In the genomic region with DNA sequence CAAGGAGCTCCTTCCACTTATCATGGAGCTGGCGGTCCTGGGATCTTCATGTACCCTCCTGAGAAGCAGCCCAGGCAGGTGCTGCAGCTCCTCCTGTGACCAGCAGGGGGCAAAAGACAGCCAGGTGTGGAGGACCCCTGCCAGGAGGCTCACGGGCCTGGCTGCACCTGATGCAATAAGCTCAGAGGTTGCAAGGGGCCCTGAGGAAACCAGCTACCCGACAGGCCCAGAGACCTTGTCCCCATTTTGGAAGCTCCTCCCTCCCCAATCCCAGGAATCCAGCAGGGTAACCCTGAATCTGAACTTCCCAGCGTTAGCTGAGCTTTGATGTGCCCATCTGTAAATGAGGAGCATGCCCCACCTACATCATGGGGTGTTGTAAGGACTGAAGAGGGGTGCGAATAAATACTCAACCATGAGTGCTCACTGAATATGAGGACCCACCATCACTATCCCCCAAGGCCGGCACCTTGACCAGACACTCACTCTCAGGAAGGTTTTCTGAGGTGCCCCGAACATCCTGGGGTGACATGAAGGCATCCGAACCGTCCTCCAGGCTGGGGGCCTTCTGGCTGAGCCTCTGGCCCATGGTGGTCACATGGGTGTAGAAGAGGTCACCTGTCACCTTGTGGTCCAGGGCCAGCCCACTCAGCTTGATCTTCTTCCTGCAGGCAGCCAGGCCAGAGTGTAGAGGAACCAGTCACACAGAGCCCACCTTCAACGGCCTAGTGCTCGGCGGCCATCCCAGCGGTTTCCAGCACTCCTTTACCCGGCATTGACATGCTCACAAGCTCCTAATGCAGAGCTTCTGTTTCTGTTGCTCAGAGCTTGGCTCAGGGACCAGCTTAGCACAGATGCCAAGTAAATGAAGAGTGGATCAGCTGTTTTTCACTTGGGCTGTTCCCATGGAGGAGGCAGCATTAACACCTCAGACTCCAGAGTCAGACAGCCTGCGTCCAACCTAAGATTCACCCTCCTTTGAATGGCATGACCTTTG, we compare ENCODE assay signal across 1 cellular context.
TF ChIP-seq lines count a peak whose summit lies in the region.

No MANE protein-coding gene starts in this region.

TF ChIP-seq in HepG2, 621 proteins besides CTCF, POLR2A, EP300 and RAD21 (continued from another document and continues in another):
- TF ChIP-seq ZNF350 (CRISPR knock-in tag; IDR thresholded peaks at IDR 0.05; ENCODE audit: borderline replicate concordance, low read depth) (peak; percentile 80; the same call in 1 of the 2 replicates), CHCHD3 (CRISPR knock-in tag; IDR thresholded peaks at IDR 0.05) (no peak), RAD51 (IDR thresholded peaks at IDR 0.05; ENCODE audit: borderline replicate concordance) (no peak), NCOR1 (IDR thresholded peaks at IDR 0.05; ENCODE audit: borderline replicate concordance, low read length) (no peak), JUND (CRISPR knock-in tag; IDR thresholded peaks at IDR 0.05) (no peak), ZNF180 (CRISPR knock-in tag; IDR thresholded peaks at IDR 0.05; ENCODE audit: borderline replicate concordance, low read depth) (no peak), ZNF33B (CRISPR knock-in tag; IDR thresholded peaks at IDR 0.05) (no peak), NFATC3 (CRISPR knock-in tag; IDR thresholded peaks at IDR 0.05) (no peak), CEBPG (CRISPR knock-in tag; IDR thresholded peaks at IDR 0.05) (peak; percentile 100), ZFP90 (CRISPR knock-in tag; IDR thresholded peaks at IDR 0.05; ENCODE audit: borderline replicate concordance) (no peak), SMAD9 (CRISPR knock-in tag; IDR thresholded peaks at IDR 0.05) (no peak), ZNF703 (CRISPR knock-in tag; IDR thresholded peaks at IDR 0.05; ENCODE audit: borderline replicate concordance) (no peak), POGZ (CRISPR knock-in tag; IDR thresholded peaks at IDR 0.05) (no peak), NR2F6 (IDR thresholded peaks at IDR 0.05) (no peak), NR2F6 (CRISPR knock-in tag; IDR thresholded peaks at IDR 0.05) (peak; percentile 32; the same call in 1 of the 2 replicates), KAT2B (IDR thresholded peaks at IDR 0.05; ENCODE audit: borderline replicate concordance, low read depth, low read length) (no peak), ZNF577 (CRISPR knock-in tag; IDR thresholded peaks at IDR 0.05; ENCODE audit: borderline replicate concordance, low read depth) (no peak), HNF4A (CRISPR knock-in tag; IDR thresholded peaks at IDR 0.05) (peak; percentile 71), RFX3 (CRISPR knock-in tag; IDR thresholded peaks at IDR 0.05) (no peak), ZNF772 (CRISPR knock-in tag; IDR thresholded peaks at IDR 0.05) (peak; percentile 3; the same call in 1 of the 2 replicates), SKI (IDR thresholded peaks at IDR 0.05; ENCODE audit: partially characterized antibody) (no peak), SAFB2 (CRISPR knock-in tag; IDR thresholded peaks at IDR 0.05; ENCODE audit: borderline replicate concordance, low read depth) (no peak), PCBP1 (IDR thresholded peaks at IDR 0.05; ENCODE audit: borderline replicate concordance, low read depth, low read length) (no peak), ZNF33A (CRISPR knock-in tag; IDR thresholded peaks at IDR 0.05; ENCODE audit: borderline replicate concordance) (no peak), YY1 (IDR thresholded peaks at IDR 0.05; ENCODE audit: insufficient read depth, insufficient replicate concordance, low read depth, low read length) (peak; percentile 52), ZNF572 (CRISPR knock-in tag; IDR thresholded peaks at IDR 0.05) (no peak), ZNF224 (CRISPR knock-in tag; IDR thresholded peaks at IDR 0.05) (no peak), ZBTB43 (CRISPR knock-in tag; conservative IDR thresholded peaks at IDR 0.05) (no peak), GMEB2 (CRISPR knock-in tag; IDR thresholded peaks at IDR 0.05; ENCODE audit: low read depth) (no peak), SOX5 (CRISPR knock-in tag; IDR thresholded peaks at IDR 0.05; ENCODE audit: borderline replicate concordance) (peak; percentile 55), NFIB (CRISPR knock-in tag; IDR thresholded peaks at IDR 0.05; ENCODE audit: borderline replicate concordance) (no peak), REST (IDR thresholded peaks at IDR 0.05; ENCODE audit: borderline replicate concordance in 1 of 2, low read depth in 1 of 2, low read length in 2 of 2) (no peak), ZSCAN9 (CRISPR knock-in tag; IDR thresholded peaks at IDR 0.05; ENCODE audit: borderline replicate concordance) (peak; percentile 71; the same call in 1 of the 2 replicates), NR0B2 (CRISPR knock-in tag; IDR thresholded peaks at IDR 0.05) (no peak), ZNF83 (CRISPR knock-in tag; IDR thresholded peaks at IDR 0.05; ENCODE audit: borderline replicate concordance) (no peak), KLF6 (CRISPR knock-in tag; IDR thresholded peaks at IDR 0.05) (peak; percentile 85; the same call in 1 of the 2 replicates), ZMYM3 (CRISPR knock-in tag; IDR thresholded peaks at IDR 0.05) (no peak), ZNF143 (CRISPR knock-in tag; IDR thresholded peaks at IDR 0.05) (peak; percentile 70), ZNF550 (CRISPR knock-in tag; IDR thresholded peaks at IDR 0.05; ENCODE audit: borderline replicate concordance) (peak; percentile 36; the same call in 1 of the 2 replicates), ZBTB8A (CRISPR knock-in tag; IDR thresholded peaks at IDR 0.05; ENCODE audit: borderline replicate concordance, low read depth) (no peak), MAFG (CRISPR knock-in tag; IDR thresholded peaks at IDR 0.05) (no peak), SP4 (CRISPR knock-in tag; IDR thresholded peaks at IDR 0.05) (peak; percentile 68; the same call in 1 of the 2 replicates), PHF5A (CRISPR knock-in tag; IDR thresholded peaks at IDR 0.05; ENCODE audit: low read depth, unreplicated experiment) (no peak)
- TF ChIP-seq, protein P1, sequence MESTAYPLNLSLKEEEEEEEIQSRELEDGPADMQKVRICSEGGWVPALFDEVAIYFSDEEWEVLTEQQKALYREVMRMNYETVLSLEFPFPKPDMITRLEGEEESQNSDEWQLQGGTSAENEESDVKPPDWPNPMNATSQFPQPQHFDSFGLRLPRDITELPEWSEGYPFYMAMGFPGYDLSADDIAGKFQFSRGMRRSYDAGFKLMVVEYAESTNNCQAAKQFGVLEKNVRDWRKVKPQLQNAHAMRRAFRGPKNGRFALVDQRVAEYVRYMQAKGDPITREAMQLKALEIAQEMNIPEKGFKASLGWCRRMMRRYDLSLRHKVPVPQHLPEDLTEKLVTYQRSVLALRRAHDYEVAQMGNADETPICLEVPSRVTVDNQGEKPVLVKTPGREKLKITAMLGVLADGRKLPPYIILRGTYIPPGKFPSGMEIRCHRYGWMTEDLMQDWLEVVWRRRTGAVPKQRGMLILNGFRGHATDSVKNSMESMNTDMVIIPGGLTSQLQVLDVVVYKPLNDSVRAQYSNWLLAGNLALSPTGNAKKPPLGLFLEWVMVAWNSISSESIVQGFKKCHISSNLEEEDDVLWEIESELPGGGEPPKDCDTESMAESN (CRISPR knock-in tag; conservative IDR thresholded peaks at IDR 0.05): peak; percentile 82; the same call in 1 of the 2 replicates
- TF ChIP-seq, protein P2, sequence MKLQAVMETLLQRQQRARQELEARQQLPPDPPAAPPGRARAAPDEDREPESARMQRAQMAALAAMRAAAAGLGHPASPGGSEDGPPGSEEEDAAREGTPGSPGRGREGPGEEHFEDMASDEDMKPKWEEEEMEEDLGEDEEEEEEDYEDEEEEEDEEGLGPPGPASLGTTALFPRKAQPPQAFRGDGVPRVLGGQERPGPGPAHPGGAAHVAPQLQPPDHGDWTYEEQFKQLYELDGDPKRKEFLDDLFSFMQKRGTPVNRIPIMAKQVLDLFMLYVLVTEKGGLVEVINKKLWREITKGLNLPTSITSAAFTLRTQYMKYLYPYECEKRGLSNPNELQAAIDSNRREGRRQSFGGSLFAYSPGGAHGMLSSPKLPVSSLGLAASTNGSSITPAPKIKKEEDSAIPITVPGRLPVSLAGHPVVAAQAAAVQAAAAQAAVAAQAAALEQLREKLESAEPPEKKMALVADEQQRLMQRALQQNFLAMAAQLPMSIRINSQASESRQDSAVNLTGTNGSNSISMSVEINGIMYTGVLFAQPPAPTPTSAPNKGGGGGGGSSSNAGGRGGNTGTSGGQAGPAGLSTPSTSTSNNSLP (IDR thresholded peaks at IDR 0.05; ENCODE audit: low read depth, low read length): no peak
- TF ChIP-seq, protein P3, sequence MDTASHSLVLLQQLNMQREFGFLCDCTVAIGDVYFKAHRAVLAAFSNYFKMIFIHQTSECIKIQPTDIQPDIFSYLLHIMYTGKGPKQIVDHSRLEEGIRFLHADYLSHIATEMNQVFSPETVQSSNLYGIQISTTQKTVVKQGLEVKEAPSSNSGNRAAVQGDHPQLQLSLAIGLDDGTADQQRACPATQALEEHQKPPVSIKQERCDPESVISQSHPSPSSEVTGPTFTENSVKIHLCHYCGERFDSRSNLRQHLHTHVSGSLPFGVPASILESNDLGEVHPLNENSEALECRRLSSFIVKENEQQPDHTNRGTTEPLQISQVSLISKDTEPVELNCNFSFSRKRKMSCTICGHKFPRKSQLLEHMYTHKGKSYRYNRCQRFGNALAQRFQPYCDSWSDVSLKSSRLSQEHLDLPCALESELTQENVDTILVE (CRISPR knock-in tag; IDR thresholded peaks at IDR 0.05): peak; percentile 66
- TF ChIP-seq, protein P4, sequence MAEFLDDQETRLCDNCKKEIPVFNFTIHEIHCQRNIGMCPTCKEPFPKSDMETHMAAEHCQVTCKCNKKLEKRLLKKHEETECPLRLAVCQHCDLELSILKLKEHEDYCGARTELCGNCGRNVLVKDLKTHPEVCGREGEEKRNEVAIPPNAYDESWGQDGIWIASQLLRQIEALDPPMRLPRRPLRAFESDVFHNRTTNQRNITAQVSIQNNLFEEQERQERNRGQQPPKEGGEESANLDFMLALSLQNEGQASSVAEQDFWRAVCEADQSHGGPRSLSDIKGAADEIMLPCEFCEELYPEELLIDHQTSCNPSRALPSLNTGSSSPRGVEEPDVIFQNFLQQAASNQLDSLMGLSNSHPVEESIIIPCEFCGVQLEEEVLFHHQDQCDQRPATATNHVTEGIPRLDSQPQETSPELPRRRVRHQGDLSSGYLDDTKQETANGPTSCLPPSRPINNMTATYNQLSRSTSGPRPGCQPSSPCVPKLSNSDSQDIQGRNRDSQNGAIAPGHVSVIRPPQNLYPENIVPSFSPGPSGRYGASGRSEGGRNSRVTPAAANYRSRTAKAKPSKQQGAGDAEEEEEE (CRISPR knock-in tag; IDR thresholded peaks at IDR 0.05; ENCODE audit: borderline replicate concordance): no peak
- TF ChIP-seq, protein P5, sequence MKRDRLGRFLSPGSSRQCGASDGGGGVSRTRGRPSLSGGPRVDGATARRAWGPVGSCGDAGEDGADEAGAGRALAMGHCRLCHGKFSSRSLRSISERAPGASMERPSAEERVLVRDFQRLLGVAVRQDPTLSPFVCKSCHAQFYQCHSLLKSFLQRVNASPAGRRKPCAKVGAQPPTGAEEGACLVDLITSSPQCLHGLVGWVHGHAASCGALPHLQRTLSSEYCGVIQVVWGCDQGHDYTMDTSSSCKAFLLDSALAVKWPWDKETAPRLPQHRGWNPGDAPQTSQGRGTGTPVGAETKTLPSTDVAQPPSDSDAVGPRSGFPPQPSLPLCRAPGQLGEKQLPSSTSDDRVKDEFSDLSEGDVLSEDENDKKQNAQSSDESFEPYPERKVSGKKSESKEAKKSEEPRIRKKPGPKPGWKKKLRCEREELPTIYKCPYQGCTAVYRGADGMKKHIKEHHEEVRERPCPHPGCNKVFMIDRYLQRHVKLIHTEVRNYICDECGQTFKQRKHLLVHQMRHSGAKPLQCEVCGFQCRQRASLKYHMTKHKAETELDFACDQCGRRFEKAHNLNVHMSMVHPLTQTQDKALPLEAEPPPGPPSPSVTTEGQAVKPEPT (CRISPR knock-in tag; IDR thresholded peaks at IDR 0.05; ENCODE audit: low read depth): no peak
